ENCODE assay signal across 23 cellular contexts in the genomic region with DNA sequence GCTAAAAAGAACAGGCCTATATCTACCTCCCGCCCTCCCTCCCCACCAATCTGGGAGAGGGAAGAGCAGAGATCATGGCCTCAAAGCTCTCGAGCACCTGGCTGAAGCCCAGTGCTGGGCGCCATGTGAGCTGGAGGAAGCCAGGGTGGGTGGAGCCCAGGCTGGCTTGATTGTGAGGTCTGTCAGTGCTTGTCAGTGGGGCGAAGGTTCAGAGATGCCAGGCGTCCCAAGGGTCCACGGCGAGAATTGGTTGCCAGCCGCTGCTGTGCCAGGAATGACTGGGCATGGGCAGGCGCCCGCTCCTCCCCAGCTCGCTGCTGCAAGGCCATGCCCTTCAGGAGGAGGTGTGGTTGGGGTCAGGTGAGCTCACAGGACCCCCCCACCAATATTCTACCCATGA. TPM values are rescaled to one million over a fixed set of nuclear protein-coding genes. Genes with fewer than 3 reads are reported as not detected.
DNase-seq lines count a peak whose midpoint lies in the region; ATAC-seq and TF ChIP-seq lines count a peak whose summit lies in the region.
"Had no signal": no experiment of that assay in that cellular context is flagged by ENCODE, and none has a peak within 500 bp of the region (broad histone marks: within the 10 kb centered on the region; RNA-seq: fewer than 3 reads in every experiment).

No MANE protein-coding gene starts in this region.

- intact Hi-C loops in HCT116 (cut with micrococcal nuclease) = no loop called here
- intact Hi-C loops in left ventricle myocardium inferior (cut with micrococcal nuclease) = loop anchor here (10.0 kb wide), 1 partner anchor 82 kb away; no protein-coding TSS in a partner anchor
- intact Hi-C loops in sciatic nerve (cut with DNase I) = loop anchor here (5.0 kb wide), 1 partner anchor 39 kb away; a partner anchor contains a TSS
- intact Hi-C loops in spleen (cut with DNase I; ENCODE audit: low total_unique reads) = loop anchor here (5.0 kb wide), 2 partner anchors 34 to 84 kb away; no protein-coding TSS in a partner anchor

- TF ChIP-seq POLR2A in HCT116 (IDR thresholded peaks at IDR 0.05; ENCODE audit: borderline replicate concordance, extremely low read depth, insufficient read depth, insufficient read length) (no peak), spleen (IDR thresholded peaks at IDR 0.05) (no peak)

- no peaks in the 10 kb centered on the region for H3K79me2 ChIP-seq in HCT116 (ENCODE audit: insufficient read depth, low read length)

- 84 to 97% (median 93%) methylated on average over 8 to 11 of the region's 11 CpGs for WGBS in spleen, 5 donors

- H2AFZ ChIP-seq in HCT116 (ENCODE audit: low read depth, low read length, poor library complexity, severe bottlenecking) = no peak overlapping the region

- H3K27me3 ChIP-seq in HCT116 (ENCODE audit: insufficient read depth, low read length) (no peaks in the 10 kb centered on the region), left ventricle myocardium inferior (ENCODE audit: low read depth) (no peaks in the 10 kb centered on the region), spleen (replicated peaks in 1 of 7) (peaks cover 0 to 1% (median 0%) of the 10 kb centered on the region in 7 donors)

- TSS peak; percentile 27 for BruUV-seq in HCT116 (replicated peaks; lab: Mats Ljungman, UMichigan)

- ATAC-seq in HCT116 (no peak), sciatic nerve (peak; percentile 9)

- DNase-seq in HCT116 (ENCODE audit: low read depth, low spot score) (no peak), RWPE1 (ENCODE audit: low spot score) (no peak), left ventricle myocardium inferior (peak; percentile 77), sciatic nerve (ENCODE audit: low spot score) (no peak), retina (no peak), spleen (no peak)
- no peak for DNase-seq in stimulated activated CD4-positive, alpha-beta T cell treated with anti-CD3 and anti-CD28 coated beads, Interleukin-12 subunit alpha, Interleukin-12 subunit beta, amount 100 ng/mL, for 4 hours
- DNase-seq: C1 segment of cervical spinal cord; CD4-positive, alpha-beta memory T cell; COR-L47; GOT3; KBM-7; MM.1S; NCI-H1417 treated with DMSO at 0.1 percent for 48 hours; NCI-H1694 treated with DMSO at 0.1 percent for 48 hours; NCI-H2081; NCI-H2227 treated with DMSO at 0.1 percent for 48 hours; NCI-H526 treated with DMSO at 0.1 percent for 48 hours; RPMI8226; SIG-M5 had no signal

- H3K27ac ChIP-seq in HCT116 (ENCODE audit: low read depth, low read length) = no peak overlapping the region
- H3K27ac ChIP-seq in RWPE1 = peak overlapping the region; percentile 30
- peak overlapping the region; percentile 88 for H3K27ac ChIP-seq in left ventricle myocardium inferior (replicated peaks)
- no peak overlapping the region for H3K27ac ChIP-seq in spleen
- H3K27ac ChIP-seq: SK-N-MC had no signal

- H3K36me3 ChIP-seq in HCT116 (ENCODE audit: control insufficient read depth in 1 of 2, insufficient read depth in 2 of 2, low read length in 2 of 2) = peaks cover 14 to 16% of the 10 kb centered on the region in 2 experiments
- peaks cover 22% of the 10 kb centered on the region for H3K36me3 ChIP-seq in left ventricle myocardium inferior
- peaks cover 0 to 45% (median 13%) of the 10 kb centered on the region in 6 donors for H3K36me3 ChIP-seq in spleen

- TF ChIP-seq CTCF in HCT116 (IDR thresholded peaks at IDR 0.05 in 2 of 3, conservative IDR thresholded peaks at IDR 0.05 in 1 of 3; ENCODE audit: borderline replicate concordance in 1 of 3, insufficient read depth in 1 of 3, low read depth in 2 of 3, low read length in 2 of 3) (no peak), RWPE1 (conservative IDR thresholded peaks at IDR 0.05; ENCODE audit: low read depth) (no peak), left ventricle myocardium inferior (IDR thresholded peaks at IDR 0.05; ENCODE audit: borderline replicate concordance) (no peak), spleen (IDR thresholded peaks at IDR 0.05 in 8 of 11, conservative IDR thresholded peaks at IDR 0.05 in 3 of 11) (no peak)

- H3K9ac ChIP-seq in HCT116 (ENCODE audit: low read length) = no peak overlapping the region

- H3K4me2 ChIP-seq in HCT116 (ENCODE audit: low read length) = no peak overlapping the region

- H3K9me2 ChIP-seq in HCT116 (ENCODE audit: insufficient read depth) = no peaks in the 10 kb centered on the region

- RAD21 ChIA-PET in HCT116 (lab: Charles Lee; ENCODE audit: low non-redundant PET in 1 of 2, low total read pairs in 2 of 2, uncharacterized antibody in 2 of 2, unreplicated experiment in 2 of 2) = no interaction called here

- H3K4me3 ChIP-seq in HCT116 (replicated peaks in 1 of 2; ENCODE audit: low read depth in 1 of 2, low read length in 2 of 2) (no peak overlapping the region), left ventricle myocardium inferior (peak overlapping the region; percentile 23), spleen (no peak overlapping the region)
- H3K4me3 ChIP-seq: HAP-1, SK-N-MC had no signal

- no peaks in the 10 kb centered on the region for H3K9me3 ChIP-seq in HCT116 (ENCODE audit: control insufficient read depth in 1 of 2, insufficient read depth in 1 of 2, low read depth in 1 of 2, low read length in 2 of 2)
- no peaks in the 10 kb centered on the region for H3K9me3 ChIP-seq in left ventricle myocardium inferior (replicated peaks)
- peaks cover 0 to 4% (median 0%) of the 10 kb centered on the region in 8 donors for H3K9me3 ChIP-seq in spleen
- H3K9me3 ChIP-seq: HAP-1 had no signal

- POLR2A ChIA-PET in HCT116 (lab: Charles Lee) = interaction anchor here (5.4 kb wide), 1 partner anchor 31 kb away, joined by 98 read pairs; a partner anchor contains a TSS
- POLR2A ChIA-PET in RWPE1 (lab: Yijun Ruan, JAX; ENCODE audit: low non-redundant PET) = no interaction called here

- H3K4me1 ChIP-seq in HCT116 (ENCODE audit: control insufficient read depth in 1 of 2, insufficient read depth in 2 of 2, low read length in 2 of 2) = peaks cover 4 to 13% of the 10 kb centered on the region in 2 experiments; a peak in 3 of 4 replicates
- H3K4me1 ChIP-seq in left ventricle myocardium inferior = peaks cover 44% of the 10 kb centered on the region
- peaks cover 0 to 19% (median 9%) of the 10 kb centered on the region in 6 donors for H3K4me1 ChIP-seq in spleen
- H3K4me1 ChIP-seq: HAP-1 had no signal

- no peaks in the 10 kb centered on the region for H4K20me1 ChIP-seq in HCT116 (ENCODE audit: insufficient read depth)

- CTCF ChIA-PET in HCT116 (lab: Charles Lee) = interaction anchor here (0.7 to 6.1 kb wide), 3 partner anchors 34 to 128 kb away, joined by 4 to 87 read pairs (median 5); no protein-coding TSS in a partner anchor
- CTCF ChIA-PET in RWPE1 (lab: Yijun Ruan, JAX) = interaction anchor here (0.7 kb wide), 1 partner anchor 33 kb away, joined by 3 read pairs; no protein-coding TSS in a partner anchor

- TF ChIP-seq RAD21 in HCT116 (IDR thresholded peaks at IDR 0.05; ENCODE audit: low read depth) = no peak

TF ChIP-seq in HCT116, 20 proteins besides CTCF, POLR2A, EP300 and RAD21 (continues in another document):
- TF ChIP-seq EGR1 (IDR thresholded peaks at IDR 0.05; ENCODE audit: low read depth) = no peak
- no peak for TF ChIP-seq SRF (IDR thresholded peaks at IDR 0.05; ENCODE audit: low read depth)
- TF ChIP-seq, protein P1, sequence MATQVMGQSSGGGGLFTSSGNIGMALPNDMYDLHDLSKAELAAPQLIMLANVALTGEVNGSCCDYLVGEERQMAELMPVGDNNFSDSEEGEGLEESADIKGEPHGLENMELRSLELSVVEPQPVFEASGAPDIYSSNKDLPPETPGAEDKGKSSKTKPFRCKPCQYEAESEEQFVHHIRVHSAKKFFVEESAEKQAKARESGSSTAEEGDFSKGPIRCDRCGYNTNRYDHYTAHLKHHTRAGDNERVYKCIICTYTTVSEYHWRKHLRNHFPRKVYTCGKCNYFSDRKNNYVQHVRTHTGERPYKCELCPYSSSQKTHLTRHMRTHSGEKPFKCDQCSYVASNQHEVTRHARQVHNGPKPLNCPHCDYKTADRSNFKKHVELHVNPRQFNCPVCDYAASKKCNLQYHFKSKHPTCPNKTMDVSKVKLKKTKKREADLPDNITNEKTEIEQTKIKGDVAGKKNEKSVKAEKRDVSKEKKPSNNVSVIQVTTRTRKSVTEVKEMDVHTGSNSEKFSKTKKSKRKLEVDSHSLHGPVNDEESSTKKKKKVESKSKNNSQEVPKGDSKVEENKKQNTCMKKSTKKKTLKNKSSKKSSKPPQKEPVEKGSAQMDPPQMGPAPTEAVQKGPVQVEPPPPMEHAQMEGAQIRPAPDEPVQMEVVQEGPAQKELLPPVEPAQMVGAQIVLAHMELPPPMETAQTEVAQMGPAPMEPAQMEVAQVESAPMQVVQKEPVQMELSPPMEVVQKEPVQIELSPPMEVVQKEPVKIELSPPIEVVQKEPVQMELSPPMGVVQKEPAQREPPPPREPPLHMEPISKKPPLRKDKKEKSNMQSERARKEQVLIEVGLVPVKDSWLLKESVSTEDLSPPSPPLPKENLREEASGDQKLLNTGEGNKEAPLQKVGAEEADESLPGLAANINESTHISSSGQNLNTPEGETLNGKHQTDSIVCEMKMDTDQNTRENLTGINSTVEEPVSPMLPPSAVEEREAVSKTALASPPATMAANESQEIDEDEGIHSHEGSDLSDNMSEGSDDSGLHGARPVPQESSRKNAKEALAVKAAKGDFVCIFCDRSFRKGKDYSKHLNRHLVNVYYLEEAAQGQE (IDR thresholded peaks at IDR 0.05; ENCODE audit: low read depth) = no peak
- TF ChIP-seq POLR2AphosphoS5 (IDR thresholded peaks at IDR 0.05; ENCODE audit: low read depth, low read length) = no peak
- TF ChIP-seq JUND (IDR thresholded peaks at IDR 0.05) = no peak

RNA-seq across cellular contexts. Expression of a gene that starts 11.5 kb away (rescaled TPM):
- total RNA-seq in HCT116 (2021; ENCODE audit: unreplicated experiment) (0.10 TPM), left ventricle myocardium inferior (not detected), sciatic nerve (not detected), spleen (not detected)
- polyA plus RNA-seq in HCT116 (2012) = 0.10 and 0.12 TPM in 2 replicates
- polyA plus RNA-seq in spleen = not detected
- total RNA-seq: A673; CD4-positive, alpha-beta memory T cell had no signal
- polyA plus RNA-seq: CD4-positive, alpha-beta memory T cell had no signal

RNA-seq across cellular contexts. Expression of a gene that starts 12.3 kb away (rescaled TPM):
- total RNA-seq in HCT116 (2021; ENCODE audit: unreplicated experiment) (96.3 TPM), left ventricle myocardium inferior (66.3 TPM), sciatic nerve (45.1 TPM), spleen (10 to 100 TPM; 14.8 to 27.4 (median 25.2) TPM)
- polyA plus RNA-seq in HCT116 (2012) = 89.0 and 96.2 TPM in 2 replicates
- 10 to 100 TPM in 2 of 3 donors, 1 to 10 TPM in 1; 7.1 to 24.3 (median 20.5) TPM for polyA plus RNA-seq in spleen

RNA-seq across cellular contexts. Expression of a gene that starts 25.8 kb away (rescaled TPM):
- 77.6 TPM for total RNA-seq in HCT116 (2021; ENCODE audit: unreplicated experiment)
- 93.6 and 98.0 TPM in 2 replicates for polyA plus RNA-seq in HCT116 (2012)
- 65.1 TPM for total RNA-seq in left ventricle myocardium inferior
- total RNA-seq in sciatic nerve = 30.1 TPM
- total RNA-seq in spleen = 10 to 100 TPM; 32.7 to 50.7 (median 38.4) TPM
- 10 to 100 TPM; 35.4 to 68.0 (median 52.8) TPM for polyA plus RNA-seq in spleen

RNA-seq across cellular contexts. Expression of a gene that starts 28.2 kb away (rescaled TPM):
- 194 TPM for total RNA-seq in HCT116 (2021; ENCODE audit: unreplicated experiment)
- polyA plus RNA-seq in HCT116 (2012) = 215 and 264 TPM in 2 replicates
- total RNA-seq in left ventricle myocardium inferior = 26.7 TPM
- total RNA-seq in sciatic nerve = 279 TPM
- 100 to 1,000 TPM; 102 to 363 (median 189) TPM for total RNA-seq in spleen
- 100 to 1,000 TPM in 1 of 3 donors, 10 to 100 TPM in 2; 57.5 to 118 (median 64.0) TPM for polyA plus RNA-seq in spleen

RNA-seq across cellular contexts. Expression of a gene that starts 28.6 kb away (rescaled TPM):
- total RNA-seq in HCT116 (2021; ENCODE audit: unreplicated experiment) (155 TPM), left ventricle myocardium inferior (122 TPM), sciatic nerve (128 TPM), spleen (100 to 1,000 TPM; 127 to 225 (median 150) TPM)
- 139 and 185 TPM in 2 replicates for polyA plus RNA-seq in HCT116 (2012)
- polyA plus RNA-seq in spleen = 100 to 1,000 TPM; 346 to 403 (median 386) TPM

Comparison
In these comparisons a context has a peak if more than half of its experiments do, and no peak if none do; other contexts are left out.
1. H3K27ac ChIP-seq: peak in RWPE1 (single experiment) and left ventricle myocardium inferior (single experiment); none in HCT116 (single experiment) and spleen (0 of 8).